Comparison of ENCODE assay signal across 8 cellular contexts in the genomic region with DNA sequence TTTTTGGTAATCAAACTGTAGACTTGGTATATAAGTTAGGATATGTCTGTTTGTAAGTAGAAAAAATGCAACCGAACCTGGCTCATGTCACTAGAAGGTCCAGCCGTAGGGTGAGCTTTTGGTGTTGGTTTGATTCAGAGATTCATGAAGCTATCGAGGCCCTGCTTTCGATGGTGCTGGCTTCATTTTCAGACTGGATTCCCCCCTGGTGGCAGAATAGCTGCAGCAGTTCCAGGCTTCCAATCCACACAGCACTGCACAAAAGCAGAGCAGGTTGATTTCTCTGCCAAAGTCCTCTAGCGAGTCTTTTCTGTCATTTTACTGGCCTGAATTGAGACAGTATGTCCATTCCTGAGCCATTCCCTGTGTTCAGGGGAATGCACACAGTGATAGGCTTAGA. TPM values are rescaled to one million over a fixed set of nuclear protein-coding genes. Genes with fewer than 3 reads are reported as not detected.
A peak's percentile ranks its signal among the peaks of the same experiment; 100 is the strongest.
DNase-seq lines count a peak whose midpoint lies in the region; ATAC-seq and TF ChIP-seq lines count a peak whose summit lies in the region.

No MANE protein-coding gene starts in this region.

- DNase-seq in Right ventricle myocardium superior: no peak
- DNase-seq in cardiac septum (ENCODE audit: low spot score): no peak
- DNase-seq in activated CD4-positive, alpha-beta T cell treated with anti-CD3 and anti-CD28 coated beads for 4 hours: peak; percentile 10 to 11
- DNase-seq in glomerular visceral epithelial cell (ENCODE audit: extremely low spot score): peak; percentile 10
- DNase-seq in testis: peak; percentile 59
- DNase-seq in NOMO-1 treated with DMSO at 0.1 percent for 48 hours (lab: John Stamatoyannopoulos, UW; ENCODE audit: unreplicated experiment): no peak

- no peak overlapping the region for H3K4me3 ChIP-seq in testis

- WGBS in testis, 2 donors: 43 to 58% methylated on average over 5 of the region's 5 CpGs

- no peak for TF ChIP-seq POLR2A in testis (IDR thresholded peaks at IDR 0.05)

- no peaks in the 10 kb centered on the region for H3K27me3 ChIP-seq in testis

- ATAC-seq in Right ventricle myocardium superior (ENCODE audit: poor library complexity) (peak; percentile 61), GM19351 (IDR thresholded peaks at IDR 0.05; ENCODE audit: unreplicated experiment) (no peak), HG03045 (IDR thresholded peaks at IDR 0.05; ENCODE audit: unreplicated experiment) (no peak)

- TF ChIP-seq CTCF in testis (IDR thresholded peaks at IDR 0.05): peak; percentile 15 to 22 (median 21)

- H3K9me3 ChIP-seq in testis: no peaks in the 10 kb centered on the region

- intact Hi-C loops in Right ventricle myocardium superior (cut with DNase I) (loop anchor here (5.0 kb wide), 1 partner anchor 101 kb away; no protein-coding TSS in a partner anchor), cardiac septum (cut with DNase I) (loop anchor here (2.0 kb wide), 1 partner anchor 103 kb away; no protein-coding TSS in a partner anchor), testis (cut with DNase I; ENCODE audit: low total_unique reads) (no loop called here)

- no peak overlapping the region for H3K27ac ChIP-seq in testis

- peaks cover 3% of the 10 kb centered on the region for H3K4me1 ChIP-seq in testis

- no peaks in the 10 kb centered on the region for H3K36me3 ChIP-seq in testis (ENCODE audit: low read depth, missing control alignments)

RNA-seq across cellular contexts. Expression of a gene that starts 33.1 kb away (rescaled TPM):
- total RNA-seq in Right ventricle myocardium superior (5.1 TPM), cardiac septum (16.4 TPM), testis (10 to 100 TPM; 71.1 to 74.8 TPM)
- polyA plus RNA-seq in testis (ENCODE audit: insufficient read depth, low read depth, low replicate concordance): 28.1 TPM

Comparison
In these comparisons a context has a peak if more than half of its experiments do, and no peak if none do; other contexts are left out.
1. DNase-seq: peak in activated CD4-positive, alpha-beta T cell treated with anti-CD3 and anti-CD28 coated beads for 4 hours (2 of 2), glomerular visceral epithelial cell (single experiment) and testis (single experiment); none in Right ventricle myocardium superior (single experiment), cardiac septum (single experiment) and NOMO-1 treated with DMSO at 0.1 percent for 48 hours (single experiment).